In genomic region chr10:126670056-126670743, GRCh38 we compare ENCODE assay signal across 27 cellular contexts. TPM values are rescaled to one million over a fixed set of nuclear protein-coding genes. Genes with fewer than 3 reads are reported as not detected.
A peak's percentile ranks its signal among the peaks of the same experiment; 100 is the strongest.
DNase-seq lines count a peak whose midpoint lies in the region; ATAC-seq and TF ChIP-seq lines count a peak whose summit lies in the region.
"Had no signal": no experiment of that assay in that cellular context is flagged by ENCODE, and none has a peak within 500 bp of the region (broad histone marks: within the 10 kb centered on the region; RNA-seq: fewer than 3 reads in every experiment).

A gene with protein sequence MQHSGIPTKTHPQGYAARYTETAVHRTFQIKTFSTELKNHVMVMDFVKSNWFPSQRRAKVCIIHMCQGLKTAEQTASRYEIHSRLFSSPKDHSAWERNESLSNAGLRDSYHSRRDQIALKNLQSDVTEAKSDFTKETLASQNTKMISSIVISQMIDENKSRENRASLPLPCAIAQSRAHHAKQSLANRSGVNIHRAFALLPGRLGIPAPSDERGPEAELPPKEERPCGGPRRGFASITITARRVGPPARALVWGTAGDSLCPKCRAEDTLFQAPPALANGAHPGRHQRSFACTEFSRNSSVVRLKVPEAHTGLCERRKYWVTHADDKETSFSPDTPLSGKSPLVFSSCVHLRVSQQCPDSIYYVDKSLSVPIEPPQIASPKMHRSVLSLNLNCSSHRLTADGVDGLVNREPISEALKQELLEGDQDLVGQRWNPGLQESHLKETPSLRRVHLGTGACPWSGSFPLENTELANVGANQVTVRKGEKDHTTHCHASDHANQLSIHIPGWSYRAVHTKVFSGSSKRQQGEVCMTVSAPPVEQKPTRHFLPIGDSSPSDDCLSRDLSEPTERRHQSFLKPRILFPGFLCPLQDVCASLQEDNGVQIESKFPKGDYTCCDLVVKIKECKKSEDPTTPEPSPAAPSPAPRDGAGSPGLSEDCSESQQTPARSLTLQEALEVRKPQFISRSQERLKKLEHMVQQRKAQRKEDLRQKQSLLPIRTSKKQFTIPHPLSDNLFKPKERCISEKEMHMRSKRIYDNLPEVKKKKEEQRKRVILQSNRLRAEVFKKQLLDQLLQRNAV (minus strand): TSS chr10:126670693. CDS start chr10:126670480, 213 bp downstream.

- peak within 1 kb of the TSS; percentile 91 for H3K27ac Mint-ChIP-seq in neural crest cell (ENCODE audit: unreplicated experiment)
- H3K27ac Mint-ChIP-seq: activated CD4-positive, alpha-beta memory T cell treated with anti-CD3 and anti-CD28 coated beads, Interleukin-2, amount 10 ng/mL, durations not matched to agents 7 days and 5 days; activated naive CD4-positive, alpha-beta T cell treated with anti-CD3 and anti-CD28 coated beads, Interleukin-2, amount 10 ng/mL, durations not matched to agents 7 days and 5 days; activated T-helper 1 cell treated with anti-CD3 and anti-CD28 coated beads, Interleukin-12 subunit alpha, Interleukin-12 subunit beta, Interleukin-2, Interleukin-4 antibody, amounts not matched to agents 30 ng/mL and 10 ng/mL and 1 ng/mL, durations not matched to agents 14 hours and 24 hours and 36 hours; naive thymus-derived CD4-positive, alpha-beta T cell had no signal

- ATAC-seq in heart left ventricle, result no peak
- no peak for ATAC-seq in GM21360 (IDR thresholded peaks at IDR 0.05; ENCODE audit: unreplicated experiment)
- no peak for ATAC-seq in GM18498 (IDR thresholded peaks at IDR 0.05; ENCODE audit: unreplicated experiment)
- ATAC-seq: left lung; naive thymus-derived CD4-positive, alpha-beta T cell had no signal

- H3K9me3 ChIP-seq in testis (no peaks in the 10 kb centered on the region), heart left ventricle (no peaks in the 10 kb centered on the region)
- H3K9me3 ChIP-seq: tibial artery had no signal

- TF ChIP-seq POLR2A in testis (IDR thresholded peaks at IDR 0.05) (no peak), heart left ventricle (IDR thresholded peaks at IDR 0.05) (no peak)

- intact Hi-C loops in testis (cut with DNase I; ENCODE audit: low total_unique reads), result no loop called here
- intact Hi-C loops in heart left ventricle (cut with DNase I), result no loop called here

- no peaks in the 10 kb centered on the region for H3K9me3 Mint-ChIP-seq in neural crest cell

- no peak for TF ChIP-seq CTCF in neural crest cell (conservative IDR thresholded peaks at IDR 0.05)
- no peak for TF ChIP-seq CTCF in testis (IDR thresholded peaks at IDR 0.05)
- no peak for TF ChIP-seq CTCF in heart left ventricle (IDR thresholded peaks at IDR 0.05)

- H3K4me1 ChIP-seq in testis, result no peaks in the 10 kb centered on the region
- no peaks in the 10 kb centered on the region for H3K4me1 ChIP-seq in heart left ventricle
- H3K4me1 ChIP-seq: left lung, tibial artery had no signal

- H3K27me3 ChIP-seq in testis (no peaks in the 10 kb centered on the region), heart left ventricle (peaks cover 0 to 6% (median 0%) of the 10 kb centered on the region in 9 donors)
- H3K27me3 ChIP-seq: tibial artery had no signal

- H3K36me3 ChIP-seq in testis (ENCODE audit: low read depth, missing control alignments) (no peaks in the 10 kb centered on the region), heart left ventricle (no peaks in the 10 kb centered on the region)
- H3K36me3 ChIP-seq: left lung, tibial artery had no signal

- H3K4me3 ChIP-seq in testis (no peak within 1 kb of the TSS), heart left ventricle (no peak within 1 kb of the TSS)
- H3K4me3 ChIP-seq: left lung, skin epidermis, tibial artery had no signal

- in situ Hi-C loops in SK-MEL-5 (cut with HindIII; ENCODE audit: low pct_unique_long_range_greater_than_20kb, low sequenced_read_pairs), result no loop called here

- H3K36me3 Mint-ChIP-seq in neural crest cell (ENCODE audit: low read depth), result no peaks in the 10 kb centered on the region
- H3K36me3 Mint-ChIP-seq: naive thymus-derived CD4-positive, alpha-beta T cell had no signal

- DNase-seq in SK-MEL-5 (ENCODE audit: low read depth, low spot score) (peak; percentile 92), globus pallidus (ENCODE audit: low spot score) (peak; percentile 70), neural crest cell (ENCODE audit: low read depth, low spot score) (no peak), testis (no peak), heart left ventricle (no peak)
- DNase-seq: activated CD4-positive, alpha-beta memory T cell treated with anti-CD3 and anti-CD28 coated beads, Interleukin-2, amount 10 ng/mL, durations not matched to agents 7 days and 5 days; activated CD4-positive, CD25-positive, alpha-beta regulatory T cell treated with anti-CD3 and anti-CD28 coated beads, Interleukin-2, amount 50 U/mL, for 72 hours; activated CD8-positive, alpha-beta memory T cell treated with anti-CD3 and anti-CD28 coated beads, Interleukin-2, amount 50 U/mL, for 4 hours; activated naive CD4-positive, alpha-beta T cell treated with anti-CD3 and anti-CD28 coated beads, Interleukin-2, amount 10 ng/mL, durations not matched to agents 7 days and 5 days; DMS153; effector CD4-positive, alpha-beta T cell; left lung; MM.1S; naive thymus-derived CD4-positive, alpha-beta T cell; NCI-H2081; NCI-H226; NCI-H526 treated with DMSO at 0.1 percent for 48 hours; Right ventricle myocardium superior; stimulated activated naive CD4-positive, alpha-beta T cell treated with Interleukin-2 at 50 U/mL for 16 hours; tibial artery had no signal

- H3K27ac ChIP-seq in testis (no peak within 1 kb of the TSS), heart left ventricle (no peak within 1 kb of the TSS)
- H3K27ac ChIP-seq: left lung, tibial artery had no signal

- peaks cover 34% of the 10 kb centered on the region for H3K4me1 Mint-ChIP-seq in neural crest cell
- H3K4me1 Mint-ChIP-seq: activated CD4-positive, alpha-beta memory T cell treated with anti-CD3 and anti-CD28 coated beads, Interleukin-2, amount 10 ng/mL, durations not matched to agents 7 days and 5 days; activated naive CD4-positive, alpha-beta T cell treated with anti-CD3 and anti-CD28 coated beads, Interleukin-2, amount 10 ng/mL, durations not matched to agents 7 days and 5 days; naive thymus-derived CD4-positive, alpha-beta T cell had no signal

- 70 to 79% methylated on average over 10 of the region's 10 CpGs for WGBS in testis, 2 donors
- 73 to 79% (median 76%) methylated on average over 10 of the region's 10 CpGs for WGBS in heart left ventricle, 4 donors

- H3K4me3 Mint-ChIP-seq in neural crest cell, result no peak within 1 kb of the TSS
- H3K4me3 Mint-ChIP-seq: activated CD4-positive, alpha-beta memory T cell treated with anti-CD3 and anti-CD28 coated beads, Interleukin-2, amount 10 ng/mL, durations not matched to agents 7 days and 5 days; activated naive CD4-positive, alpha-beta T cell treated with anti-CD3 and anti-CD28 coated beads, Interleukin-2, amount 10 ng/mL, durations not matched to agents 7 days and 5 days; activated T-helper 1 cell treated with anti-CD3 and anti-CD28 coated beads, Interleukin-12 subunit alpha, Interleukin-12 subunit beta, Interleukin-2, Interleukin-4 antibody, amounts not matched to agents 30 ng/mL and 10 ng/mL and 1 ng/mL, durations not matched to agents 14 hours and 24 hours and 36 hours; naive thymus-derived CD4-positive, alpha-beta T cell had no signal

- no peaks in the 10 kb centered on the region for H3K27me3 Mint-ChIP-seq in neural crest cell (ENCODE audit: low read depth)
- H3K27me3 Mint-ChIP-seq: activated CD4-positive, alpha-beta memory T cell treated with anti-CD3 and anti-CD28 coated beads, Interleukin-2, amount 10 ng/mL, durations not matched to agents 7 days and 5 days; activated naive CD4-positive, alpha-beta T cell treated with anti-CD3 and anti-CD28 coated beads, Interleukin-2, amount 10 ng/mL, durations not matched to agents 7 days and 5 days had no signal

RNA-seq across cellular contexts. Expression of the gene that starts here (rescaled TPM):
- 78.1 and 89.9 TPM in 2 replicates for total RNA-seq in SK-MEL-5 (2014; rRNA removed; shearing (Covaris generic))
- polyA plus RNA-seq in SK-MEL-5 (2015; cell fraction: cytosol; rRNA removed), result 112 and 155 TPM in 2 replicates
- polyA plus RNA-seq in SK-MEL-5 (2015; cell fraction: nucleus; rRNA removed), result 147 and 149 TPM in 2 replicates
- total RNA-seq in neural crest cell (0.25 and 0.89 TPM in 2 replicates), testis (10 to 100 TPM in 1 of 2 donors, 1 to 10 TPM in 1; 4.3 to 10.3 TPM), heart left ventricle (not detected)
- polyA plus RNA-seq in testis (ENCODE audit: insufficient read depth, low read depth, low replicate concordance) (17.6 TPM), heart left ventricle (not detected)
- total RNA-seq: activated CD4-positive, alpha-beta memory T cell treated with anti-CD3 and anti-CD28 coated beads, Interleukin-2, amount 10 ng/mL, durations not matched to agents 7 days and 5 days; activated T-helper 1 cell treated with anti-CD3 and anti-CD28 coated beads, Interleukin-12 subunit alpha, Interleukin-12 subunit beta, Interleukin-2, Interleukin-4 antibody, amounts not matched to agents 30 ng/mL and 10 ng/mL and 1 ng/mL, durations not matched to agents 14 hours and 24 hours and 36 hours; G401; left lung; naive thymus-derived CD4-positive, alpha-beta T cell; Right ventricle myocardium superior; T-helper 2 cell treated with Interferon-gamma antibody and Interleukin-4, amounts not matched to agents 100 ng/mL and 5 ng/mL, for 36 hours had no signal
- polyA plus RNA-seq: BJ; naive thymus-derived CD4-positive, alpha-beta T cell had no signal

Comparison
In these comparisons a context has a peak if more than half of its experiments do, and no peak if none do; other contexts are left out.
1. RNA of the gene that starts here (polyA plus RNA-seq): 17.6 TPM in testis (single experiment); not detected in heart left ventricle; every median in the first group is over 10 times any median in the second.
2. DNase-seq: peak in SK-MEL-5 (single experiment) and globus pallidus (single experiment); none in neural crest cell (single experiment), testis (single experiment) and heart left ventricle (0 of 5).